In genomic region chr18:23143059-23143831, GRCh38 we compare ENCODE assay signal across 8 cellular contexts. TPM values are rescaled to one million over a fixed set of nuclear protein-coding genes. Genes with fewer than 3 reads are reported as not detected.
A peak's percentile ranks its signal among the peaks of the same experiment; 100 is the strongest.
DNase-seq lines count a peak whose midpoint lies in the region; ATAC-seq and TF ChIP-seq lines count a peak whose summit lies in the region.

No MANE protein-coding gene starts in this region.

- peak in 1 of 4 donors; percentile 43 for TF ChIP-seq EP300 in upper lobe of left lung (IDR thresholded peaks at IDR 0.05)

- peak overlapping the region; percentile 61 to 74 for H3K27ac ChIP-seq in left lung
- peak overlapping the region; percentile 69 to 87 (median 78) for H3K27ac ChIP-seq in upper lobe of left lung

- TF ChIP-seq POLR2A in upper lobe of left lung (IDR thresholded peaks at IDR 0.05), result no peak

- ATAC-seq in left lung (peak; percentile 70), upper lobe of left lung (ENCODE audit: low FRiP score in 2 of 2) (peak; percentile 77 to 81), HG02870 (IDR thresholded peaks at IDR 0.05; ENCODE audit: unreplicated experiment) (no peak), HG03095 (IDR thresholded peaks at IDR 0.05; ENCODE audit: unreplicated experiment) (no peak), HG02981 (IDR thresholded peaks at IDR 0.05; ENCODE audit: unreplicated experiment) (no peak)

- H3K4me3 ChIP-seq in adipocyte (ENCODE audit: low read length) (no peak overlapping the region), left lung (no peak overlapping the region), upper lobe of left lung (no peak overlapping the region)

- H3K4me1 ChIP-seq in adipocyte (ENCODE audit: control insufficient read depth, insufficient read depth, low read length), result peaks cover 51% of the 10 kb centered on the region
- H3K4me1 ChIP-seq in left lung, result peaks cover 39 to 42% of the 10 kb centered on the region in 2 donors
- peaks cover 36 to 50% (median 42%) of the 10 kb centered on the region in 4 donors for H3K4me1 ChIP-seq in upper lobe of left lung

- DNase-seq in activated CD4-positive, alpha-beta T cell treated with anti-CD3 and anti-CD28 coated beads for 48 hours, result peak; percentile 11
- no peak for DNase-seq in activated CD4-positive, alpha-beta T cell treated with anti-CD3 and anti-CD28 coated beads for 1 hour
- DNase-seq in adipocyte (ENCODE audit: low read depth), result peak; percentile 69
- DNase-seq in left lung, result peak in 1 of 2 donors; percentile 81
- peak in 1 of 2 donors; percentile 87 for DNase-seq in upper lobe of left lung

- intact Hi-C loops in left lung (cut with DNase I), result no loop called here

- peak overlapping the region; percentile 77 for H3K9ac ChIP-seq in adipocyte (ENCODE audit: low read length)

- H3K9me3 ChIP-seq in adipocyte (ENCODE audit: control insufficient read depth, low read length) (no peaks in the 10 kb centered on the region), left lung (no peaks in the 10 kb centered on the region), upper lobe of left lung (no peaks in the 10 kb centered on the region)

- no peak for TF ChIP-seq CTCF in left lung (IDR thresholded peaks at IDR 0.05)
- peak in 1 of 6 experiments; percentile 8 for TF ChIP-seq CTCF in upper lobe of left lung (IDR thresholded peaks at IDR 0.05)

- H3K36me3 ChIP-seq in adipocyte (ENCODE audit: control insufficient read depth, insufficient read depth, low read length, severe bottlenecking) (peaks cover 12% of the 10 kb centered on the region), left lung (no peaks in the 10 kb centered on the region), upper lobe of left lung (no peaks in the 10 kb centered on the region)

- H3K27me3 ChIP-seq in adipocyte (replicated peaks; ENCODE audit: control insufficient read depth, insufficient read depth, low read length) (no peaks in the 10 kb centered on the region), left lung (no peaks in the 10 kb centered on the region), upper lobe of left lung (no peaks in the 10 kb centered on the region)

- 41 to 49% methylated on average over 10 of the region's 10 CpGs for WGBS in upper lobe of left lung, 2 donors

RNA-seq across cellular contexts. Expression of gene CABLES1, which starts 8.0 kb away (rescaled TPM):
- 10 to 100 TPM; 21.9 to 35.4 TPM for total RNA-seq in left lung
- 10 to 100 TPM; 24.6 to 63.9 (median 40.9) TPM for total RNA-seq in upper lobe of left lung

Comparison
In these comparisons a context has a peak if more than half of its experiments do, and no peak if none do; other contexts are left out.
1. ATAC-seq: peak in left lung (single experiment) and upper lobe of left lung (2 of 2); none in HG02870 (single experiment), HG03095 (single experiment) and HG02981 (single experiment).